8 cellular contexts compared by ENCODE assay signal in the genomic region with DNA sequence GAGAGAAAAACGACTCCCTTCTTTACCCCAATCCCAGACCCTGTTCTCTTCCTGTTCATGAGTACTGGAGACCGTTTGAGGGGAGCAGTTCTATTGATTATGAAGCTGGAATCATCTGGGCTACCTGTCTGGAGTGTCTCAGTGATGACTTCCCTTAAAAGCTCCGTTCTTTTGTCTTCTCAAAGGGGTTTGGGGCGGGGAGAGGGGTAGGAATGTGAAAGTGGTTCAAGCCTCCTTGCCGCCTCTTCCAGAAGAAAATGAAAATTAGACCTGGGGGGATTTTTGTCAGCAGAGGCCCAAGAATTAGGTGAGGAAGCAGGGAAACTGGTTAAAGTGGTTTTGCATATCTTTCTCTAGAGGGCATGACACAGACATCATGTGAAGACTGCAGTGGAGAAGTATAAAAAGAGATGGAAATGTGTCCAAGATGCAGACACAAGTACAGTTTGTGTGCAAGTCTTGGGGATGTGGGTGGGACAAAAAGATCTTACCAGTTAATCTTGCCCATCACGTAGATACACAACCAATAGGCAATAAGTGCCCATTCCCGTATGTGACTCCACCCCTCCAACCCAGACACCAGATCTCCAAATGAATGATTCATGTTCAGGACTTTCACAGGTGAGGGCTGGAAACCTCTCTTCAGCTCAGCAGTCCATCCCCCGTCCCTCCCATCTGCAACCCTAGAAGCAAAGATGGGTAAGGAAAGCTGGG. TPM values are rescaled to one million over a fixed set of nuclear protein-coding genes. Genes with fewer than 3 reads are reported as not detected.
DNase-seq lines count a peak whose midpoint lies in the region; ATAC-seq and TF ChIP-seq lines count a peak whose summit lies in the region.

No MANE protein-coding gene starts in this region.

- H3K9me3 ChIP-seq in adipocyte (ENCODE audit: control insufficient read depth, low read length) = no peaks in the 10 kb centered on the region
- no peaks in the 10 kb centered on the region for H3K9me3 ChIP-seq in stomach smooth muscle (ENCODE audit: control insufficient read depth in 2 of 2, low read length in 2 of 2)

- no peaks in the 10 kb centered on the region for H3K9me3 Mint-ChIP-seq in naive thymus-derived CD8-positive, alpha-beta T cell

- H3K4me1 ChIP-seq in adipocyte (ENCODE audit: control insufficient read depth, insufficient read depth, low read length) (peaks cover 48% of the 10 kb centered on the region), stomach smooth muscle (ENCODE audit: control insufficient read depth, insufficient read depth, low read length) (peaks cover 49% of the 10 kb centered on the region)

- peak overlapping the region; percentile 75 for H3K27ac ChIP-seq in stomach smooth muscle (ENCODE audit: low read length)

- H3K27me3 Mint-ChIP-seq in naive thymus-derived CD8-positive, alpha-beta T cell = peaks cover 0 to 5% (median 3%) of the 10 kb centered on the region in 5 donors

- POLR2A ChIA-PET in naive thymus-derived CD8-positive, alpha-beta T cell (lab: Charles Lee) = interaction anchor here (0.6 kb wide), 1 partner anchor 566 kb away, joined by 6 read pairs; no protein-coding TSS in a partner anchor

- peak; percentile 87 for DNase-seq in DMS79 (lab: John Stamatoyannopoulos, UW)
- peak; percentile 45 for DNase-seq in LNCaP clone FGC (ENCODE audit: low read depth)
- DNase-seq in adipocyte (ENCODE audit: low read depth) = peak; percentile 50
- DNase-seq in iPS-NIHi11 (ENCODE audit: low spot score) = peak; percentile 56
- DNase-seq in naive thymus-derived CD8-positive, alpha-beta T cell = no peak
- DNase-seq in SKM-1 treated with dmso at 0.1 percent for 144 hours (lab: John Stamatoyannopoulos, UW; ENCODE audit: unreplicated experiment) = no peak

- no peak overlapping the region for H3K4me3 Mint-ChIP-seq in naive thymus-derived CD8-positive, alpha-beta T cell

- peak overlapping the region in 2 of 10 donors; percentile 15 to 31 for H3K27ac Mint-ChIP-seq in naive thymus-derived CD8-positive, alpha-beta T cell

- H3K4me1 Mint-ChIP-seq in naive thymus-derived CD8-positive, alpha-beta T cell = peaks cover under 1 to 21% (median 7%) of the 10 kb centered on the region in 4 donors

- no peaks in the 10 kb centered on the region for H3K36me3 ChIP-seq in adipocyte (ENCODE audit: control insufficient read depth, insufficient read depth, low read length, severe bottlenecking)
- peaks cover under 1 to 10% of the 10 kb centered on the region in 2 donors for H3K36me3 ChIP-seq in stomach smooth muscle (ENCODE audit: control insufficient read depth in 2 of 2, insufficient read depth in 2 of 2, low read length in 2 of 2)

- peak overlapping the region; percentile 86 for H3K9ac ChIP-seq in adipocyte (ENCODE audit: low read length)
- H3K9ac ChIP-seq in stomach smooth muscle (ENCODE audit: low read length in 2 of 2) = peak overlapping the region; percentile 81 to 85

- H3K27me3 ChIP-seq in adipocyte (replicated peaks; ENCODE audit: control insufficient read depth, insufficient read depth, low read length) (no peaks in the 10 kb centered on the region), stomach smooth muscle (ENCODE audit: control insufficient read depth in 1 of 2, insufficient read depth in 2 of 2, low read length in 2 of 2) (no peaks in the 10 kb centered on the region)

- H3K4me3 ChIP-seq in LNCaP clone FGC (ENCODE audit: low read depth, low read length) = peak overlapping the region; percentile 38
- peak overlapping the region; percentile 89 for H3K4me3 ChIP-seq in adipocyte (ENCODE audit: low read length)
- H3K4me3 ChIP-seq in stomach smooth muscle (ENCODE audit: low read length in 2 of 2) = peak overlapping the region; percentile 72 to 92

- peaks cover 0 to under 1% (median 0%) of the 10 kb centered on the region in 3 donors for H3K36me3 Mint-ChIP-seq in naive thymus-derived CD8-positive, alpha-beta T cell

- no peak for ATAC-seq in naive thymus-derived CD8-positive, alpha-beta T cell
- no peak for ATAC-seq in GM18907 (IDR thresholded peaks at IDR 0.05; ENCODE audit: unreplicated experiment)

- TF ChIP-seq CTCF in LNCaP clone FGC (IDR thresholded peaks at IDR 0.05; ENCODE audit: control insufficient read depth, extremely low read depth, insufficient read depth) = no peak

RNA-seq across cellular contexts. Expression of gene MTMR11, which starts 0.5 kb away (rescaled TPM):
- total RNA-seq in naive thymus-derived CD8-positive, alpha-beta T cell = 1 to 10 TPM; 1.5 TPM
- under 1 TPM in 1 of 3 donors, not detected in 2; 0.09 TPM for polyA plus RNA-seq in naive thymus-derived CD8-positive, alpha-beta T cell

RNA-seq across cellular contexts. Expression of gene SF3B4, which starts 9.5 kb away (rescaled TPM):
- total RNA-seq in naive thymus-derived CD8-positive, alpha-beta T cell = 10 to 100 TPM; 46.5 to 50.5 TPM
- 10 to 100 TPM; 55.7 to 90.4 (median 71.9) TPM for polyA plus RNA-seq in naive thymus-derived CD8-positive, alpha-beta T cell

RNA-seq across cellular contexts. Expression of gene SV2A, which starts 19.5 kb away (rescaled TPM):
- total RNA-seq in naive thymus-derived CD8-positive, alpha-beta T cell = 1 to 10 TPM; 3.0 TPM
- polyA plus RNA-seq in naive thymus-derived CD8-positive, alpha-beta T cell = 1 to 10 TPM; 1.6 to 2.6 (median 2.3) TPM

RNA-seq across cellular contexts. Expression of gene BOLA1, which starts 37.8 kb away (rescaled TPM):
- 10 to 100 TPM; 21.1 to 21.6 TPM for total RNA-seq in naive thymus-derived CD8-positive, alpha-beta T cell
- 10 to 100 TPM; 19.7 to 34.1 (median 24.3) TPM for polyA plus RNA-seq in naive thymus-derived CD8-positive, alpha-beta T cell

Comparison
In these comparisons a context has a peak if more than half of its experiments do, and no peak if none do; other contexts are left out.
1. DNase-seq: peak in DMS79 (single experiment), LNCaP clone FGC (single experiment), adipocyte (single experiment) and iPS-NIHi11 (single experiment); none in naive thymus-derived CD8-positive, alpha-beta T cell (0 of 10) and SKM-1 treated with dmso at 0.1 percent for 144 hours (single experiment).
2. H3K4me3 ChIP-seq: peak in every context shown above with its lines; median percentile 89 in adipocyte; 82 in stomach smooth muscle; 38 in LNCaP clone FGC.